Comparison of ENCODE assay signal across 10 cellular contexts in genomic region chr5:34684281-34684979, GRCh38. TPM values are rescaled to one million over a fixed set of nuclear protein-coding genes. Genes with fewer than 3 reads are reported as not detected.
DNase-seq lines count a peak whose midpoint lies in the region; ATAC-seq, FAIRE-seq and TF ChIP-seq lines count a peak whose summit lies in the region.
"Had no signal": no experiment of that assay in that cellular context is flagged by ENCODE, and none has a peak within 500 bp of the region (broad histone marks: within the 10 kb centered on the region; RNA-seq: fewer than 3 reads in every experiment).

No MANE protein-coding gene starts in this region.

- peak; percentile 26 for ATAC-seq in Right ventricle myocardium inferior
- ATAC-seq in heart left ventricle: peak; percentile 28 to 53 (median 44)
- no peak for ATAC-seq in thoracic aorta (ENCODE audit: insufficient number of reproducible peaks, low FRiP score, low read depth)
- ATAC-seq in HG03045 (IDR thresholded peaks at IDR 0.05; ENCODE audit: unreplicated experiment): no peak

- TF ChIP-seq CTCF in left ventricle myocardium inferior (IDR thresholded peaks at IDR 0.05; ENCODE audit: borderline replicate concordance): no peak
- TF ChIP-seq CTCF in heart left ventricle (IDR thresholded peaks at IDR 0.05): peak in 1 of 12 donors; percentile 4
- TF ChIP-seq CTCF in thoracic aorta (IDR thresholded peaks at IDR 0.05): no peak

- H3K36me3 ChIP-seq in left ventricle myocardium inferior (no peaks in the 10 kb centered on the region), heart left ventricle (peaks cover 0 to 7% (median 0%) of the 10 kb centered on the region in 9 donors), thoracic aorta (no peaks in the 10 kb centered on the region)
- no peaks in the 10 kb centered on the region for H3K36me3 ChIP-seq in CD4-positive, alpha-beta memory T cell (ENCODE audit: insufficient read depth, low read length)

- H3K4me1 Mint-ChIP-seq in CD4-positive, alpha-beta memory T cell: no peaks in the 10 kb centered on the region
- H3K4me1 Mint-ChIP-seq: CD8-positive, alpha-beta memory T cell had no signal

- intact Hi-C loops in Right ventricle myocardium inferior (cut with DNase I): no loop called here
- intact Hi-C loops in left ventricle myocardium inferior (cut with micrococcal nuclease): no loop called here
- intact Hi-C loops in heart left ventricle (cut with DNase I): no loop called here
- intact Hi-C loops in CD4-positive, alpha-beta memory T cell (cut with micrococcal nuclease): no loop called here

- H3K27me3 ChIP-seq in left ventricle myocardium inferior (ENCODE audit: low read depth) (no peaks in the 10 kb centered on the region), heart left ventricle (no peaks in the 10 kb centered on the region), thoracic aorta (replicated peaks; ENCODE audit: insufficient read depth) (no peaks in the 10 kb centered on the region)
- H3K27me3 ChIP-seq in CD4-positive, alpha-beta memory T cell (ENCODE audit: insufficient read depth, low read length): no peaks in the 10 kb centered on the region

- H3K4me3 ChIP-seq in left ventricle myocardium inferior: no peak overlapping the region
- H3K4me3 ChIP-seq in heart left ventricle: no peak overlapping the region
- no peak overlapping the region for H3K4me3 ChIP-seq in thoracic aorta
- no peak overlapping the region for H3K4me3 ChIP-seq in CD4-positive, alpha-beta memory T cell (ENCODE audit: low read length in 2 of 2)

- DNase-seq in Right ventricle myocardium inferior (ENCODE audit: missing footprints) (no peak), left ventricle myocardium inferior (no peak), RCC 7860 (ENCODE audit: low spot score) (peak; percentile 97), heart left ventricle (peak in 1 of 5 donors; percentile 22), thoracic aorta (ENCODE audit: low spot score) (peak; percentile 19), T-helper 1 cell (no peak)
- no peak for DNase-seq in CD4-positive, alpha-beta memory T cell
- DNase-seq: CD8-positive, alpha-beta memory T cell had no signal

- peaks cover 54% of the 10 kb centered on the region for H3K4me1 ChIP-seq in left ventricle myocardium inferior
- peaks cover 0 to 52% (median 32%) of the 10 kb centered on the region in 12 donors for H3K4me1 ChIP-seq in heart left ventricle
- peaks cover 33 to 83% of the 10 kb centered on the region in 2 donors for H3K4me1 ChIP-seq in thoracic aorta (ENCODE audit: control insufficient read depth in 1 of 2, low read depth in 2 of 2)
- no peaks in the 10 kb centered on the region for H3K4me1 ChIP-seq in CD4-positive, alpha-beta memory T cell (ENCODE audit: insufficient read depth, low read length)

- 42 to 53% (median 44%) methylated on average over 4 of the region's 4 CpGs for WGBS in heart left ventricle, 4 donors

- peaks cover 0 to 4% of the 10 kb centered on the region in 2 donors for H3K36me3 Mint-ChIP-seq in CD4-positive, alpha-beta memory T cell
- H3K36me3 Mint-ChIP-seq: CD8-positive, alpha-beta memory T cell had no signal

- H3K27ac Mint-ChIP-seq in CD4-positive, alpha-beta memory T cell: no peak overlapping the region
- H3K27ac Mint-ChIP-seq: CD8-positive, alpha-beta memory T cell had no signal

- peaks cover 1 to 2% of the 10 kb centered on the region in 2 donors for H3K27me3 Mint-ChIP-seq in CD4-positive, alpha-beta memory T cell

- H3K9me3 ChIP-seq in left ventricle myocardium inferior (replicated peaks) (no peaks in the 10 kb centered on the region), heart left ventricle (no peaks in the 10 kb centered on the region), thoracic aorta (no peaks in the 10 kb centered on the region)
- H3K9me3 ChIP-seq in CD4-positive, alpha-beta memory T cell (ENCODE audit: control insufficient read depth in 1 of 2, low read length in 2 of 2): no peaks in the 10 kb centered on the region

- H3K4me3 Mint-ChIP-seq in CD4-positive, alpha-beta memory T cell: no peak overlapping the region
- H3K4me3 Mint-ChIP-seq: CD8-positive, alpha-beta memory T cell had no signal

- peak; percentile 80 for FAIRE-seq in RCC 7860 (lab: Jason Lieb, UNC)
- FAIRE-seq: islet of Langerhans had no signal

- TF ChIP-seq POLR2A in heart left ventricle (IDR thresholded peaks at IDR 0.05): no peak

- CTCF ChIA-PET in CD4-positive, alpha-beta memory T cell (lab: Charles Lee; ENCODE audit: partially characterized antibody): no interaction called here

- POLR2A ChIA-PET in CD4-positive, alpha-beta memory T cell (lab: Charles Lee; ENCODE audit: partially characterized antibody): no interaction called here

- no peak overlapping the region for H3K27ac ChIP-seq in left ventricle myocardium inferior (replicated peaks)
- peak overlapping the region in 1 of 12 donors; percentile 23 for H3K27ac ChIP-seq in heart left ventricle
- H3K27ac ChIP-seq in thoracic aorta: peak overlapping the region; percentile 36 to 62
- no peak overlapping the region for H3K27ac ChIP-seq in CD4-positive, alpha-beta memory T cell (ENCODE audit: low read depth, low read length)

- no peaks in the 10 kb centered on the region for H3K9me3 Mint-ChIP-seq in CD4-positive, alpha-beta memory T cell
- H3K9me3 Mint-ChIP-seq: CD8-positive, alpha-beta memory T cell had no signal

RNA-seq across cellular contexts. Expression of gene RAI14, which starts 28.3 kb away (rescaled TPM):
- total RNA-seq in Right ventricle myocardium inferior (6.7 TPM), left ventricle myocardium inferior (6.7 TPM), heart left ventricle (10 to 100 TPM in 6 of 9 donors, 1 to 10 TPM in 3; 3.5 to 34.3 (median 10.7) TPM), thoracic aorta (10 to 100 TPM; 70.7 to 80.1 TPM)
- 10 to 100 TPM in 1 of 2 donors, 1 to 10 TPM in 1; 1.7 to 12.0 TPM for polyA plus RNA-seq in heart left ventricle
- total RNA-seq in CD4-positive, alpha-beta memory T cell: 1 to 10 TPM; 1.9 to 2.6 TPM
- polyA plus RNA-seq in CD4-positive, alpha-beta memory T cell: 1 to 10 TPM in 1 of 2 donors, under 1 TPM in 1; 0.15 to 2.4 TPM

Comparison
In these comparisons a context has a peak if more than half of its experiments do, and no peak if none do; other contexts are left out.
1. ATAC-seq: peak in Right ventricle myocardium inferior (single experiment) and heart left ventricle (4 of 4); none in thoracic aorta (single experiment) and HG03045 (single experiment).
2. DNase-seq: peak in RCC 7860 (single experiment) and thoracic aorta (single experiment); none in Right ventricle myocardium inferior (single experiment), left ventricle myocardium inferior (single experiment), CD4-positive, alpha-beta memory T cell (0 of 5) and T-helper 1 cell (0 of 5).
3. H3K27ac ChIP-seq: peak in thoracic aorta (2 of 2); none in left ventricle myocardium inferior (single experiment) and CD4-positive, alpha-beta memory T cell (single experiment).